ENCODE assay signal across 21 cellular contexts in the genomic region with DNA sequence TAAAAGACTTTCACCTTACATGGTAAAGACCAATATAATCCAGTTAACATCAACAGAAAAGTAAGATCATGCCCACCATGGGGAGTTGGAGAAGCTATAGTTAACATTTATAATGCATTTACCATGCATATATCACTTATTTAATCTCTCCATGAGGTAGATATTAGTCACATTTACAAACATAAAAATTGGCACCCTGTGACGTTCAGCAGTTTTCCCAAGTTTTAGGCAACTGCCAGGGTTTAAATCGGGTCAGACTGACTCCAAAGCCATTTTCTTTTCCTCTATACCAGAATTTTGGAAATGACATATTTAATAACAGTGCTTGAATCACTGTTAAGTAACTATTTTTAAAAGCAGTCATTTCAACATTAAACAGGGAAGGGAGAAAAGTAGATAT.
"Had no signal": no experiment of that assay in that cellular context is flagged by ENCODE, and none has a peak within 500 bp of the region (broad histone marks: within the 10 kb centered on the region; RNA-seq: fewer than 3 reads in every experiment).

No MANE protein-coding gene starts in this region.

- H3K4me3 ChIP-seq: heart left ventricle, left lung, prostate gland, thoracic aorta had no signal

- H3K27me3 Mint-ChIP-seq: activated B cell treated with CpG ODN at 0.5 μM for 24 hours; activated CD4-positive, alpha-beta T cell treated with anti-CD3 and anti-CD28 coated beads, Interleukin-2, amount 10 ng/mL, durations not matched to agents 24 days and 14 days; activated naive CD8-positive, alpha-beta T cell treated with anti-CD3 and anti-CD28 coated beads, Interleukin-2, amount 50 U/mL, for 24 hours; central memory CD8-positive, alpha-beta T cell; stimulated activated naive CD8-positive, alpha-beta T cell treated with anti-CD3 and anti-CD28 coated beads, Interleukin-15, Interleukin-2, amounts not matched to agents 100 ng/mL and 50 ng/mL, for 24 hours had no signal

- H3K36me3 Mint-ChIP-seq: natural killer cell had no signal

- H3K27ac ChIP-seq: heart left ventricle, left lung, prostate gland, thoracic aorta had no signal

- H3K27me3 ChIP-seq: heart left ventricle, left lung had no signal

- H3K4me1 ChIP-seq: left lung, prostate gland had no signal

- FAIRE-seq: frontal cortex, TTC549 had no signal

- H3K36me3 ChIP-seq: left lung, prostate gland, thoracic aorta had no signal

- DNase-seq: activated B cell treated with CpG ODN at 0.5 μM for 24 hours; activated CD4-positive, alpha-beta T cell treated with anti-CD3 and anti-CD28 coated beads, Interleukin-2, amount 10 ng/mL, durations not matched to agents 24 days and 14 days; activated naive CD4-positive, alpha-beta T cell; activated naive CD8-positive, alpha-beta T cell treated with anti-CD3 and anti-CD28 coated beads, Interleukin-2, amount 50 U/mL, for 24 hours; cortex of kidney; effector memory CD4-positive, alpha-beta T cell; erythroblast; heart left ventricle; islet precursor cell; left lung; natural killer cell; stimulated activated CD4-positive, alpha-beta T cell treated with anti-CD3 and anti-CD28 coated beads, Interleukin-12 subunit alpha, Interleukin-12 subunit beta, amount 100 ng/mL, for 4 hours; T-helper 2 cell had no signal

- ATAC-seq: activated naive CD8-positive, alpha-beta T cell treated with anti-CD3 and anti-CD28 coated beads, Interleukin-2, amount 50 U/mL, for 24 hours; heart left ventricle; left lung; natural killer cell; sciatic nerve had no signal

- H3K9me3 ChIP-seq: heart left ventricle, left lung, prostate gland, thoracic aorta had no signal

- H3K4me1 Mint-ChIP-seq: activated B cell treated with CpG ODN at 0.5 μM for 24 hours; activated CD4-positive, alpha-beta T cell treated with anti-CD3 and anti-CD28 coated beads, Interleukin-2, amount 10 ng/mL, durations not matched to agents 24 days and 14 days; central memory CD8-positive, alpha-beta T cell had no signal

- H3K27ac Mint-ChIP-seq: activated B cell treated with CpG ODN at 0.5 μM for 24 hours; activated CD4-positive, alpha-beta T cell treated with anti-CD3 and anti-CD28 coated beads, Interleukin-2, amount 10 ng/mL, durations not matched to agents 24 days and 14 days; activated naive CD8-positive, alpha-beta T cell treated with anti-CD3 and anti-CD28 coated beads, Interleukin-2, amount 50 U/mL, for 24 hours; activated T-helper 1 cell treated with anti-CD3 and anti-CD28 coated beads, Interleukin-12 subunit alpha, Interleukin-12 subunit beta, Interleukin-2, Interleukin-4 antibody, amounts not matched to agents 30 ng/mL and 10 ng/mL and 1 ng/mL, durations not matched to agents 14 hours and 24 hours and 36 hours; natural killer cell; stimulated activated naive CD8-positive, alpha-beta T cell treated with anti-CD3 and anti-CD28 coated beads, Interleukin-15, Interleukin-2, amounts not matched to agents 100 ng/mL and 50 ng/mL, for 24 hours had no signal

- H3K4me3 Mint-ChIP-seq: activated B cell treated with CpG ODN at 0.5 μM for 24 hours; activated CD4-positive, alpha-beta T cell treated with anti-CD3 and anti-CD28 coated beads, Interleukin-2, amount 10 ng/mL, durations not matched to agents 24 days and 14 days; activated naive CD8-positive, alpha-beta T cell treated with anti-CD3 and anti-CD28 coated beads, Interleukin-2, amount 50 U/mL, for 24 hours; activated T-helper 1 cell treated with anti-CD3 and anti-CD28 coated beads, Interleukin-12 subunit alpha, Interleukin-12 subunit beta, Interleukin-2, Interleukin-4 antibody, amounts not matched to agents 30 ng/mL and 10 ng/mL and 1 ng/mL, durations not matched to agents 14 hours and 24 hours and 36 hours; central memory CD8-positive, alpha-beta T cell; natural killer cell; stimulated activated naive CD8-positive, alpha-beta T cell treated with anti-CD3 and anti-CD28 coated beads, Interleukin-15, Interleukin-2, amounts not matched to agents 100 ng/mL and 50 ng/mL, for 24 hours had no signal

- H3K9me3 Mint-ChIP-seq: activated B cell treated with CpG ODN at 0.5 μM for 24 hours; activated naive CD8-positive, alpha-beta T cell treated with anti-CD3 and anti-CD28 coated beads, Interleukin-2, amount 50 U/mL, for 24 hours; activated T-helper 1 cell treated with anti-CD3 and anti-CD28 coated beads, Interleukin-12 subunit alpha, Interleukin-12 subunit beta, Interleukin-2, Interleukin-4 antibody, amounts not matched to agents 30 ng/mL and 10 ng/mL and 1 ng/mL, durations not matched to agents 14 hours and 24 hours and 36 hours; central memory CD8-positive, alpha-beta T cell; natural killer cell; stimulated activated naive CD8-positive, alpha-beta T cell treated with anti-CD3 and anti-CD28 coated beads, Interleukin-15, Interleukin-2, amounts not matched to agents 100 ng/mL and 50 ng/mL, for 24 hours had no signal
